10 cellular contexts compared by ENCODE assay signal in genomic region chr5:50653946-50654345, GRCh38. TPM values are rescaled to one million over a fixed set of nuclear protein-coding genes. Genes with fewer than 3 reads are reported as not detected.
DNase-seq lines count a peak whose midpoint lies in the region; ATAC-seq and TF ChIP-seq lines count a peak whose summit lies in the region.
"Had no signal": no experiment of that assay in that cellular context is flagged by ENCODE, and none has a peak within 500 bp of the region (broad histone marks: within the 10 kb centered on the region; RNA-seq: fewer than 3 reads in every experiment).

No MANE protein-coding gene starts in this region.

- no peak overlapping the region for H3K4me2 ChIP-seq in trophoblast cell (ENCODE audit: low read length)

- no peak overlapping the region for H3K4ac ChIP-seq in trophoblast cell (ENCODE audit: low read depth, low read length)

- H3K9me3 ChIP-seq in trophoblast cell (ENCODE audit: insufficient read depth, low read depth, low read length): no peaks in the 10 kb centered on the region
- H3K9me3 ChIP-seq: gastroesophageal sphincter had no signal

- no peak for TF ChIP-seq CTCF in C4-2B (conservative IDR thresholded peaks at IDR 0.05)

- H3K36me3 Mint-ChIP-seq in activated CD4-positive, alpha-beta memory T cell treated with anti-CD3 and anti-CD28 coated beads, Interleukin-2, amount 10 ng/mL, durations not matched to agents 7 days and 5 days (ENCODE audit: low read depth): no peaks in the 10 kb centered on the region
- H3K36me3 Mint-ChIP-seq: brain had no signal

- H4K12ac ChIP-seq in trophoblast cell (ENCODE audit: low read depth, low read length): no peak overlapping the region

- ATAC-seq in GM19397 (IDR thresholded peaks at IDR 0.05; ENCODE audit: unreplicated experiment) (peak; percentile 100), HG03039 (IDR thresholded peaks at IDR 0.05; ENCODE audit: unreplicated experiment) (peak; percentile 99)
- ATAC-seq: gastroesophageal sphincter had no signal

- H3K27ac ChIP-seq in C4-2B (peak overlapping the region; percentile 47), trophoblast cell (ENCODE audit: low read depth, low read length) (no peak overlapping the region)
- H3K27ac ChIP-seq: gastroesophageal sphincter had no signal

- H3K4me3 ChIP-seq in trophoblast cell (ENCODE audit: low read depth, low read length): no peak overlapping the region
- H3K4me3 ChIP-seq: gastroesophageal sphincter had no signal

- H3K36me3 ChIP-seq in trophoblast cell (ENCODE audit: control insufficient read depth in 1 of 2, insufficient read depth in 2 of 2, low read length in 2 of 2): no peaks in the 10 kb centered on the region
- H3K36me3 ChIP-seq: gastroesophageal sphincter had no signal

- no peak overlapping the region for H3K4me3 Mint-ChIP-seq in activated CD4-positive, alpha-beta memory T cell treated with anti-CD3 and anti-CD28 coated beads, Interleukin-2, amount 10 ng/mL, durations not matched to agents 7 days and 5 days
- H3K4me3 Mint-ChIP-seq: brain had no signal

- H3K14ac ChIP-seq in trophoblast cell (ENCODE audit: low read length): no peak overlapping the region

- H3K4me1 ChIP-seq in trophoblast cell (ENCODE audit: control insufficient read depth in 1 of 2, insufficient read depth in 2 of 2, low read length in 2 of 2): no peaks in the 10 kb centered on the region
- H3K4me1 ChIP-seq: gastroesophageal sphincter had no signal

- H3K18ac ChIP-seq in trophoblast cell (ENCODE audit: low read length): no peak overlapping the region

- no peak overlapping the region for H2AK5ac ChIP-seq in trophoblast cell (ENCODE audit: low read length)

- DNase-seq in NOMO-1 treated with DMSO at 0.1 percent for 48 hours (lab: John Stamatoyannopoulos, UW; ENCODE audit: unreplicated experiment) (peak; percentile 90), trophoblast cell (no peak), NCI-H526 (lab: John Stamatoyannopoulos, UW) (no peak), NCI-H2227 treated with DMSO at 0.1 percent for 48 hours (lab: John Stamatoyannopoulos, UW) (no peak)
- no peak for DNase-seq in activated CD4-positive, alpha-beta memory T cell treated with anti-CD3 and anti-CD28 coated beads, Interleukin-2, amount 10 ng/mL, durations not matched to agents 7 days and 5 days

- no peak overlapping the region for H2BK120ac ChIP-seq in trophoblast cell (ENCODE audit: insufficient read depth, low read length, poor library complexity)

- WGBS in trophoblast cell (ENCODE audit: extremely low coverage, insufficient coverage, insufficient read length): no CpG with 5 or more reads among the region's 3 CpGs

- no peak overlapping the region for H4K91ac ChIP-seq in trophoblast cell (ENCODE audit: low read depth, low read length)

- no peaks in the 10 kb centered on the region for H3K27me3 ChIP-seq in trophoblast cell (ENCODE audit: insufficient read depth, low read length)
- H3K27me3 ChIP-seq: gastroesophageal sphincter had no signal

- no peak overlapping the region for H2BK5ac ChIP-seq in trophoblast cell (ENCODE audit: low read depth, low read length, poor library complexity)

- H3K27ac Mint-ChIP-seq in activated CD4-positive, alpha-beta memory T cell treated with anti-CD3 and anti-CD28 coated beads, Interleukin-2, amount 10 ng/mL, durations not matched to agents 7 days and 5 days: no peak overlapping the region
- H3K27ac Mint-ChIP-seq: brain had no signal

- POLR2A ChIA-PET in activated CD4-positive, alpha-beta memory T cell treated with anti-CD3 and anti-CD28 coated beads, Interleukin-2, amount 10 ng/mL, durations not matched to agents 7 days and 5 days (lab: Charles Lee): no interaction called here

- no peaks in the 10 kb centered on the region for H3K9me3 Mint-ChIP-seq in activated CD4-positive, alpha-beta memory T cell treated with anti-CD3 and anti-CD28 coated beads, Interleukin-2, amount 10 ng/mL, durations not matched to agents 7 days and 5 days
- H3K9me3 Mint-ChIP-seq: brain had no signal

- no peaks in the 10 kb centered on the region for H3K79me2 ChIP-seq in trophoblast cell (ENCODE audit: control insufficient read depth, insufficient read depth, low read length, poor library complexity)

- CTCF ChIA-PET in activated CD4-positive, alpha-beta memory T cell treated with anti-CD3 and anti-CD28 coated beads, Interleukin-2, amount 10 ng/mL, durations not matched to agents 7 days and 5 days (lab: Charles Lee): no interaction called here

- no peaks in the 10 kb centered on the region for H3K4me1 Mint-ChIP-seq in activated CD4-positive, alpha-beta memory T cell treated with anti-CD3 and anti-CD28 coated beads, Interleukin-2, amount 10 ng/mL, durations not matched to agents 7 days and 5 days
- H3K4me1 Mint-ChIP-seq: brain had no signal

- H4K8ac ChIP-seq in trophoblast cell (ENCODE audit: low read depth, low read length): no peak overlapping the region

- H3K9ac ChIP-seq in trophoblast cell (ENCODE audit: low read length): no peak overlapping the region

- no peak overlapping the region for H3K23ac ChIP-seq in trophoblast cell (ENCODE audit: low read length)

- H2AFZ ChIP-seq in trophoblast cell (ENCODE audit: insufficient read depth, low read length, poor library complexity): no peak overlapping the region

- no peak overlapping the region for H2BK12ac ChIP-seq in trophoblast cell (ENCODE audit: low read length)

- H3K27me3 Mint-ChIP-seq in activated CD4-positive, alpha-beta memory T cell treated with anti-CD3 and anti-CD28 coated beads, Interleukin-2, amount 10 ng/mL, durations not matched to agents 7 days and 5 days: no peaks in the 10 kb centered on the region
- H3K27me3 Mint-ChIP-seq: brain had no signal

- no peaks in the 10 kb centered on the region for H3K79me1 ChIP-seq in trophoblast cell (ENCODE audit: low read length)

RNA-seq across cellular contexts. Expression of gene PARP8, which starts 12.5 kb away (rescaled TPM):
- 20.3 and 22.4 TPM in 2 replicates for polyA plus RNA-seq in trophoblast cell (2013)
- total RNA-seq in activated CD4-positive, alpha-beta memory T cell treated with anti-CD3 and anti-CD28 coated beads, Interleukin-2, amount 10 ng/mL, durations not matched to agents 7 days and 5 days: 10 to 100 TPM; 91.7 to 96.2 TPM
